ENCODE assay signal across 8 cellular contexts in genomic region chr3:124592658-124593441, GRCh38.
DNase-seq lines count a peak whose midpoint lies in the region; ATAC-seq, FAIRE-seq and TF ChIP-seq lines count a peak whose summit lies in the region.
"Had no signal": no experiment of that assay in that cellular context is flagged by ENCODE, and none has a peak within 500 bp of the region (broad histone marks: within the 10 kb centered on the region; RNA-seq: fewer than 3 reads in every experiment).

No MANE protein-coding gene starts in this region.

- intact Hi-C loops in psoas muscle (cut with DNase I), result no loop called here

- peak; percentile 74 for ATAC-seq in HG02798 (IDR thresholded peaks at IDR 0.05; ENCODE audit: poor library complexity, unreplicated experiment)
- ATAC-seq in activated T-cell treated with anti-CD3 and anti-CD28 coated beads, Interleukin-2, amount 50 U/mL, for 72 hours (replicated peaks in 1 of 2), result peak; percentile 85 to 88
- ATAC-seq in psoas muscle, result peak; percentile 42 to 77 (median 65)

- no peaks in the 10 kb centered on the region for H3K36me3 ChIP-seq in psoas muscle (ENCODE audit: insufficient read depth in 1 of 2, low read depth in 1 of 2)
- no peaks in the 10 kb centered on the region for H3K36me3 ChIP-seq in WERI-Rb-1

- H3K27ac ChIP-seq in psoas muscle (peak overlapping the region; percentile 53), WERI-Rb-1 (no peak overlapping the region)

- peak overlapping the region; percentile 46 to 58 for H3K4me3 Mint-ChIP-seq in activated T-cell treated with anti-CD3 and anti-CD28 coated beads, Interleukin-2, amount 50 U/mL, for 72 hours

- H3K4me1 ChIP-seq in psoas muscle, result peaks cover 25% of the 10 kb centered on the region

- H3K9me3 ChIP-seq in psoas muscle (no peaks in the 10 kb centered on the region), WERI-Rb-1 (ENCODE audit: severe bottlenecking) (no peaks in the 10 kb centered on the region)

- H3K27me3 ChIP-seq in psoas muscle (ENCODE audit: insufficient read depth in 3 of 3, low read length in 2 of 3), result no peaks in the 10 kb centered on the region
- H3K27me3 ChIP-seq in WERI-Rb-1 (ENCODE audit: insufficient read depth, low read depth, severe bottlenecking), result no peaks in the 10 kb centered on the region

- WGBS in psoas muscle, 3 donors, result 52 to 66% (median 55%) methylated on average over 3 of the region's 3 CpGs

- FAIRE-seq in GM19239 (lab: Jason Lieb, UNC) (peak; percentile 8), RCC 7860 (lab: Jason Lieb, UNC) (no peak)

- H3K4me1 Mint-ChIP-seq in activated T-cell treated with anti-CD3 and anti-CD28 coated beads, Interleukin-2, amount 50 U/mL, for 72 hours (ENCODE audit: low read depth), result peaks cover 37% of the 10 kb centered on the region

- H3K4me3 ChIP-seq in psoas muscle (no peak overlapping the region), WERI-Rb-1 (ENCODE audit: low read depth, low read length) (no peak overlapping the region), foreskin fibroblast (ENCODE audit: low read depth in 1 of 2, low read length in 2 of 2) (no peak overlapping the region)

- no peak for DNase-seq in GM19239 (ENCODE audit: insufficient read length, low spot score)
- DNase-seq in activated T-cell treated with anti-CD3 and anti-CD28 coated beads, Interleukin-2, amount 50 U/mL, for 72 hours, result peak; percentile 8 to 25
- no peak for DNase-seq in psoas muscle
- no peak for DNase-seq in WERI-Rb-1
- no peak for DNase-seq in RCC 7860 (ENCODE audit: low spot score)
- DNase-seq in foreskin fibroblast, result no peak

- TF ChIP-seq CTCF in psoas muscle (IDR thresholded peaks at IDR 0.05) (no peak), WERI-Rb-1 (IDR thresholded peaks at IDR 0.05; ENCODE audit: low read depth, low read length) (no peak), foreskin fibroblast (IDR thresholded peaks at IDR 0.05; ENCODE audit: low read depth, low read length) (no peak)

- H3K27me3 Mint-ChIP-seq in activated T-cell treated with anti-CD3 and anti-CD28 coated beads, Interleukin-2, amount 50 U/mL, for 72 hours (ENCODE audit: low read depth), result peaks cover 22% of the 10 kb centered on the region
- H3K27me3 Mint-ChIP-seq: brain had no signal

- no peak overlapping the region for H3K27ac Mint-ChIP-seq in activated T-cell treated with anti-CD3 and anti-CD28 coated beads, Interleukin-2, amount 50 U/mL, for 72 hours

- H3K36me3 Mint-ChIP-seq in activated T-cell treated with anti-CD3 and anti-CD28 coated beads, Interleukin-2, amount 50 U/mL, for 72 hours (ENCODE audit: insufficient read depth in 2 of 2), result peaks cover 0 to under 1% of the 10 kb centered on the region in 2 donors

- H3K9me3 Mint-ChIP-seq in activated T-cell treated with anti-CD3 and anti-CD28 coated beads, Interleukin-2, amount 50 U/mL, for 72 hours, result no peaks in the 10 kb centered on the region
- H3K9me3 Mint-ChIP-seq: brain had no signal

Comparison
In these comparisons a context has a peak if more than half of its experiments do, and no peak if none do; other contexts are left out.
1. DNase-seq: peak in activated T-cell treated with anti-CD3 and anti-CD28 coated beads, Interleukin-2, amount 50 U/mL, for 72 hours (2 of 2); none in GM19239 (single experiment), psoas muscle (0 of 2), WERI-Rb-1 (single experiment), RCC 7860 (single experiment) and foreskin fibroblast (0 of 2).
2. Peak in every context shown above with its lines, with median percentiles within 50 percentile points of each other: ATAC-seq.